22 cellular contexts compared by ENCODE assay signal in genomic region chr17:50881182-50881581, GRCh38. TPM values are rescaled to one million over a fixed set of nuclear protein-coding genes. Genes with fewer than 3 reads are reported as not detected.
"Had no signal": no experiment of that assay in that cellular context is flagged by ENCODE, and none has a peak within 500 bp of the region (broad histone marks: within the 10 kb centered on the region; RNA-seq: fewer than 3 reads in every experiment).

No MANE protein-coding gene starts in this region.

- H3K4me1 ChIP-seq: adrenal gland had no signal

- H3K27ac ChIP-seq: adrenal gland, Peyer's patch had no signal

- H3K4me3 Mint-ChIP-seq: activated B cell treated with CpG ODN at 0.5 μM for 24 hours; activated CD4-positive, alpha-beta memory T cell treated with anti-CD3 and anti-CD28 coated beads, Interleukin-2, amount 10 ng/mL, durations not matched to agents 7 days and 5 days; activated CD4-positive, alpha-beta T cell treated with anti-CD3 and anti-CD28 coated beads, Interleukin-2, amount 10 ng/mL, durations not matched to agents 24 days and 14 days; activated naive CD8-positive, alpha-beta T cell treated with anti-CD3 and anti-CD28 coated beads, Interleukin-2, amount 10 ng/mL, durations not matched to agents 7 days and 5 days had no signal

- H3K27me3 ChIP-seq: adrenal gland, Peyer's patch had no signal

- H3K9me3 ChIP-seq: adrenal gland, Peyer's patch had no signal

- H3K27me3 Mint-ChIP-seq: activated B cell treated with CpG ODN at 0.5 μM for 24 hours had no signal

- H3K4me3 ChIP-seq: adrenal gland, Peyer's patch had no signal

- H3K27ac Mint-ChIP-seq: activated B cell treated with CpG ODN at 0.5 μM for 24 hours; activated CD4-positive, alpha-beta memory T cell treated with anti-CD3 and anti-CD28 coated beads, Interleukin-2, amount 10 ng/mL, durations not matched to agents 7 days and 5 days; activated CD4-positive, alpha-beta T cell treated with anti-CD3 and anti-CD28 coated beads, Interleukin-2, amount 10 ng/mL, durations not matched to agents 24 days and 14 days; activated naive CD8-positive, alpha-beta T cell treated with anti-CD3 and anti-CD28 coated beads, Interleukin-2, amount 10 ng/mL, durations not matched to agents 7 days and 5 days had no signal

- DNase-seq: activated B cell treated with CpG ODN at 0.5 μM for 24 hours; activated CD4-positive, alpha-beta memory T cell treated with anti-CD3 and anti-CD28 coated beads, Interleukin-2, amount 10 ng/mL, durations not matched to agents 7 days and 5 days; activated CD4-positive, alpha-beta T cell treated with anti-CD3 and anti-CD28 coated beads for 1 hour; activated CD4-positive, alpha-beta T cell treated with anti-CD3 and anti-CD28 coated beads, Interleukin-2, amount 10 ng/mL, durations not matched to agents 24 days and 14 days; activated naive CD4-positive, alpha-beta T cell treated with anti-CD3 and anti-CD28 coated beads, Interleukin-2, amount 50 U/mL, for 16 hours; activated naive CD8-positive, alpha-beta T cell treated with anti-CD3 and anti-CD28 coated beads, Interleukin-2, amount 10 ng/mL, durations not matched to agents 7 days and 5 days; activated T-cell treated with anti-CD3 and anti-CD28 coated beads, Interleukin-2, amount 50 U/mL, for 1 hour; adrenal gland; anterior cingulate cortex; caudate nucleus; MM.1S; NCI-H1105; NCI-H1436 treated with DMSO at 0.1 percent for 48 hours; NCI-H187; NCI-H2081; NCI-H510A treated with DMSO at 0.1 percent for 48 hours; NCI-H69; NK-92 treated with Interleukin-12 subunit alpha and Interleukin-12 subunit beta, amount 100 ng/mL, for 24 hours; Peyer's patch; SIG-M5; T1000 had no signal

- H3K36me3 ChIP-seq: adrenal gland, Peyer's patch had no signal

RNA-seq across cellular contexts. Expression of gene WFIKKN2, which starts 45.8 kb away (rescaled TPM):
- total RNA-seq: activated B cell treated with CpG ODN at 0.5 μM for 24 hours; activated CD4-positive, alpha-beta memory T cell treated with anti-CD3 and anti-CD28 coated beads, Interleukin-2, amount 10 ng/mL, durations not matched to agents 7 days and 5 days; activated CD4-positive, alpha-beta T cell treated with anti-CD3 and anti-CD28 coated beads, Interleukin-2, amount 10 ng/mL, durations not matched to agents 24 days and 14 days; activated CD8-positive, alpha-beta memory T cell treated with anti-CD3 and anti-CD28 coated beads for 36 hours; activated naive CD8-positive, alpha-beta T cell treated with anti-CD3 and anti-CD28 coated beads, Interleukin-2, amount 10 ng/mL, durations not matched to agents 7 days and 5 days; Peyer's patch had no signal
